ENCODE assay signal across 20 cellular contexts in genomic region chr6:121479486-121480098, GRCh38. TPM values are rescaled to one million over a fixed set of nuclear protein-coding genes. Genes with fewer than 3 reads are reported as not detected.
"Had no signal": no experiment of that assay in that cellular context is flagged by ENCODE, and none has a peak within 500 bp of the region (broad histone marks: within the 10 kb centered on the region; RNA-seq: fewer than 3 reads in every experiment).

No MANE protein-coding gene starts in this region.

- H3K27ac Mint-ChIP-seq: naive thymus-derived CD8-positive, alpha-beta T cell; progenitor cell of endocrine pancreas; type B pancreatic cell had no signal

- H3K4me3 ChIP-seq: dorsolateral prefrontal cortex, gastrocnemius medialis, lung, ovary had no signal

- H3K4me1 Mint-ChIP-seq: naive thymus-derived CD8-positive, alpha-beta T cell had no signal

- H3K36me3 Mint-ChIP-seq: naive thymus-derived CD8-positive, alpha-beta T cell; type B pancreatic cell had no signal

- H3K9me3 Mint-ChIP-seq: naive thymus-derived CD8-positive, alpha-beta T cell; neural crest cell; type B pancreatic cell had no signal

- DNase-seq: cortex of kidney; dorsolateral prefrontal cortex; effector CD8-positive, alpha-beta T cell; gastrocnemius medialis; left colon; left ventricle myocardium superior; mesendoderm; naive thymus-derived CD8-positive, alpha-beta T cell; ovary; right cardiac atrium; small intestine; stimulated activated CD4-positive, alpha-beta T cell treated with anti-CD3 and anti-CD28 coated beads, Interleukin-2, amount 100 ng/mL, for 48 hours; stimulated activated naive CD4-positive, alpha-beta T cell treated with Interleukin-2 at 50 U/mL for 16 hours had no signal

- H3K27me3 ChIP-seq: dorsolateral prefrontal cortex, gastrocnemius medialis, ovary had no signal

- H3K27ac ChIP-seq: dorsolateral prefrontal cortex, gastrocnemius medialis, ovary had no signal

- H3K4me3 Mint-ChIP-seq: naive thymus-derived CD8-positive, alpha-beta T cell; neural crest cell; type B pancreatic cell had no signal

- FAIRE-seq: endometrium, small intestine, urothelium cell line had no signal

- H3K27me3 Mint-ChIP-seq: naive thymus-derived CD8-positive, alpha-beta T cell; progenitor cell of endocrine pancreas; type B pancreatic cell had no signal

- H3K4me1 ChIP-seq: gastrocnemius medialis had no signal

- H3K9me3 ChIP-seq: gastrocnemius medialis, ovary had no signal

- ATAC-seq: esophagus mucosa; gastrocnemius medialis; left colon; left ventricle myocardium superior; naive thymus-derived CD8-positive, alpha-beta T cell; right cardiac atrium had no signal

- H3K36me3 ChIP-seq: gastrocnemius medialis, ovary had no signal

RNA-seq across cellular contexts. Expression of gene GJA1, which starts 44.1 kb away (rescaled TPM):
- total RNA-seq: naive thymus-derived CD8-positive, alpha-beta T cell had no signal
- polyA plus RNA-seq: naive thymus-derived CD8-positive, alpha-beta T cell had no signal
